ENCODE assay signal across 1 cellular context in genomic region chr6:43012364-43012763, GRCh38.
TF ChIP-seq lines count a peak whose summit lies in the region.

No MANE protein-coding gene starts in this region.

TF ChIP-seq in endothelial cell of umbilical vein, 7 proteins besides CTCF, POLR2A, EP300 and RAD21:
- TF ChIP-seq GATA2 (IDR thresholded peaks at IDR 0.05; ENCODE audit: insufficient read depth, insufficient read length, low read depth, low read length) (no peak), JUN (IDR thresholded peaks at IDR 0.05; ENCODE audit: borderline replicate concordance, insufficient read depth, insufficient read length, low read depth) (no peak), EZH2 (IDR thresholded peaks at IDR 0.05; ENCODE audit: borderline replicate concordance, low read depth, low read length, severe bottlenecking) (no peak), MYC (IDR thresholded peaks at IDR 0.05; ENCODE audit: low read depth, low read length) (no peak), FOS (IDR thresholded peaks at IDR 0.05; ENCODE audit: borderline replicate concordance, insufficient read depth, low read length) (no peak), POLR2AphosphoS5 (IDR thresholded peaks at IDR 0.05; ENCODE audit: insufficient read depth, low read depth, low read length) (no peak), MAX (IDR thresholded peaks at IDR 0.05; ENCODE audit: insufficient read depth, insufficient read length) (no peak)
